1 cellular context compared by ENCODE assay signal in the genomic region with DNA sequence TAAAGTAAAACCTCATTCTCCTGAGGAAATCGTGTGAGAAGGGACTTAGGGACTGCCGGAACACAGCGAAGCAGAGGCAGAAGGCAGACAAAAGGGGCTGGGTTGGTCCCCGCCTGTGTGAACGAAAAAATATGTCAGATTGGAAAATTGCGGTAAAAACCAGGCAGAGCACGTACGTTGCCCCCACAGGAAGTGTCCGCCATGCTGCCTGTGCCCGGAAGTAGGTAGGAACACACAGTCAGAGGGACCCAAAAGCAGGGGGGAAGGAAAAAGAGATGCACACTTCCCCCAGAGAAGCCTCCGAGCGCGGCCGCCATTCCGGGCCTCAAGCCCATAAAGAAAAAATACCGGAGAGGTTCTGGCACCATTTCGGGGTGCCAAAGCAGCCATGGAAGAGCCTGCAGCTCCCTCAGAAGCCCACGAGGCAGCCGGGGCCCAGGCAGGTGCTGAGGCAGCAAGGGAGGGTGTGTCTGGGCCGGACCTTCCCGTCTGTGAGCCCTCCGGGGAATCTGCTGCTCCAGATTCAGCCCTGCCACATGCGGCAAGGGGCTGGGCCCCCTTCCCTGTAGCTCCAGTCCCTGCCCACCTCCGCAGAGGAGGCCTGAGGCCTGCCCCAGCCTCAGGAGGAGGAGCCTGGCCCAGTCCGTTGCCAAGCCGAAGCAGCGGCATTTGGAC.
TF ChIP-seq lines count a peak whose summit lies in the region.

Gene MKRN3, plus strand, starts transcription at position 280 of the 675 bp plus-strand sequence. Its CDS starts 109 bp downstream, at position 389.

TF ChIP-seq in K562, 482 proteins besides CTCF, POLR2A, EP300 and RAD21 (continued from another document and continues in another):
- TF ChIP-seq, protein P1, sequence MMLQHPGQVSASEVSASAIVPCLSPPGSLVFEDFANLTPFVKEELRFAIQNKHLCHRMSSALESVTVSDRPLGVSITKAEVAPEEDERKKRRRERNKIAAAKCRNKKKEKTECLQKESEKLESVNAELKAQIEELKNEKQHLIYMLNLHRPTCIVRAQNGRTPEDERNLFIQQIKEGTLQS (IDR thresholded peaks at IDR 0.05) = no peak
- TF ChIP-seq, protein P1 (CRISPR knock-in tag; conservative IDR thresholded peaks at IDR 0.05) = 0 out of 2 replicates have a peak, but pooled peaks have one; percentile 40
- TF ChIP-seq ATF1 (CRISPR knock-in tag; IDR thresholded peaks at IDR 0.05) = no peak; the same call in 1 of the 2 replicates
- peak; percentile 65 for TF ChIP-seq ATF1 (tag; IDR thresholded peaks at IDR 0.05)
- 0 out of 2 replicates have a peak, but pooled peaks have one; percentile 12 for TF ChIP-seq KDM2B (CRISPR knock-in tag; IDR thresholded peaks at IDR 0.05)
- no peak for TF ChIP-seq SMARCB1 (IDR thresholded peaks at IDR 0.05; ENCODE audit: insufficient read length, low read depth)
- TF ChIP-seq TCF7 (IDR thresholded peaks at IDR 0.05; ENCODE audit: borderline replicate concordance) = peak; percentile 64; the same call in 1 of the 2 replicates
- TF ChIP-seq ZNF699 (CRISPR knock-in tag; IDR thresholded peaks at IDR 0.05; ENCODE audit: insufficient replicate concordance) = no peak
- 0 out of 2 replicates have a peak, but pooled peaks have one; percentile 50 for TF ChIP-seq ZNF780A (CRISPR knock-in tag; IDR thresholded peaks at IDR 0.05)
- TF ChIP-seq TSC22D4 (tag; IDR thresholded peaks at IDR 0.05) = no peak
- TF ChIP-seq FIP1L1 (IDR thresholded peaks at IDR 0.05; ENCODE audit: low read depth, low read length, poor library complexity, severe bottlenecking) = peak; percentile 40
- peak; percentile 71 for TF ChIP-seq CGGBP1 (CRISPR knock-in tag; IDR thresholded peaks at IDR 0.05)
- no peak for TF ChIP-seq KAT2B (IDR thresholded peaks at IDR 0.05; ENCODE audit: low read depth, low read length)
- peak; percentile 73 for TF ChIP-seq ZNF175 (CRISPR knock-in tag; IDR thresholded peaks at IDR 0.05; ENCODE audit: low read depth)
- no peak for TF ChIP-seq SMC3 (conservative IDR thresholded peaks at IDR 0.05; ENCODE audit: insufficient read depth, low read depth, low read length)
- no peak for TF ChIP-seq CBX8 (IDR thresholded peaks at IDR 0.05; ENCODE audit: borderline replicate concordance, extremely low read depth, low read depth, low read length, poor library complexity, severe bottlenecking)
- no peak for TF ChIP-seq ID3 (CRISPR knock-in tag; IDR thresholded peaks at IDR 0.05)
- peak; percentile 70; the same call in 1 of the 2 replicates for TF ChIP-seq ID3 (tag; IDR thresholded peaks at IDR 0.05)
- peak; percentile 35; the same call in 1 of the 2 replicates for TF ChIP-seq BHLHE40 (IDR thresholded peaks at IDR 0.05; ENCODE audit: low read length)
- no peak for TF ChIP-seq ZZZ3 (IDR thresholded peaks at IDR 0.05)
- peak; percentile 90 for TF ChIP-seq MTA3 (IDR thresholded peaks at IDR 0.05; ENCODE audit: borderline replicate concordance)
- TF ChIP-seq SMARCA5 (IDR thresholded peaks at IDR 0.05) = no peak
- no peak for TF ChIP-seq CHD7 (IDR thresholded peaks at IDR 0.05; ENCODE audit: low read depth, low read length)
- TF ChIP-seq ZNF449 (CRISPR knock-in tag; IDR thresholded peaks at IDR 0.05) = no peak
- peak; percentile 39; the same call in 1 of the 2 replicates for TF ChIP-seq LEF1 (IDR thresholded peaks at IDR 0.05)
- TF ChIP-seq SRF (CRISPR knock-in tag; IDR thresholded peaks at IDR 0.05) = peak in 1 of 2 experiments; percentile 51; a peak in 1 of 4 replicates
- no peak for TF ChIP-seq ZNF3 (CRISPR knock-in tag; IDR thresholded peaks at IDR 0.05)
- TF ChIP-seq SRSF7 (optimal IDR thresholded peaks at IDR 0.05; ENCODE audit: low read depth, low read length) = no peak
- TF ChIP-seq POLR2B (IDR thresholded peaks at IDR 0.05; ENCODE audit: low read depth, partially characterized antibody) = peak; percentile 84
- TF ChIP-seq BCLAF1 (IDR thresholded peaks at IDR 0.05; ENCODE audit: borderline replicate concordance in 1 of 2, control insufficient read depth in 1 of 2, low read depth in 2 of 2, low read length in 1 of 2) = peak in 1 of 2 experiments; percentile 97; a peak in 2 of 4 replicates
- no peak for TF ChIP-seq HDAC8 (tag; IDR thresholded peaks at IDR 0.05)
- peak; percentile 8; the same call in 1 of the 2 replicates for TF ChIP-seq ILK (tag; IDR thresholded peaks at IDR 0.05; ENCODE audit: borderline replicate concordance, low read depth)
- no peak for TF ChIP-seq SREBF1 (IDR thresholded peaks at IDR 0.05; ENCODE audit: borderline replicate concordance, low read depth, low read length)
- peak; percentile 75; the same call in 1 of the 2 replicates for TF ChIP-seq KAT7 (CRISPR knock-in tag; IDR thresholded peaks at IDR 0.05; ENCODE audit: borderline replicate concordance)
- TF ChIP-seq MLLT1 (IDR thresholded peaks at IDR 0.05) = peak in 1 of 2 experiments; percentile 73; a peak in 3 of 4 replicates
